In the genomic region with DNA sequence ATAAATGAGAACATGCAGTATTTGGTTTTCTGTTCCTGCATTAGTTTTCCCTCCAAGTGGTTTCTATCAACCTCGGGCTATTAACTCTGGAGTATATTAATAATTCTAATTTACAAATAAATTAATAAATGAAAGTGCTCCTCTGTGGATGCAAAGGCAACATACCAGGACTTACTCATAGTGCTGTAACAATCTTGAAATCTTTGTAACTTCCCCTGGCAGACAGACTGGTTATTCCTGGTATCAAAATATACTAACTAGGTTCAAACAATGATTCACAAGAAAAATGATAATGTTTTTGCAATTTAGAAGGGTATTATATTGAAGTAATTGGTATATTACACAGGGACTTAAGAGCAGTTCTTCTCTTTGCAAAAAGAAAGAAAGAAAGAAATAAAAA, we compare ENCODE assay signal across 21 cellular contexts.
"Had no signal": no experiment of that assay in that cellular context is flagged by ENCODE, and none has a peak within 500 bp of the region (broad histone marks: within the 10 kb centered on the region; RNA-seq: fewer than 3 reads in every experiment).

No MANE protein-coding gene starts in this region.

- H3K9me3 ChIP-seq: ascending aorta had no signal

- H3K27ac ChIP-seq: ascending aorta had no signal

- H3K36me3 Mint-ChIP-seq: activated naive CD8-positive, alpha-beta T cell treated with anti-CD3 and anti-CD28 coated beads, Interleukin-2, amount 10 ng/mL, durations not matched to agents 7 days and 5 days; natural killer cell treated with Interleukin-12 subunit alpha and Interleukin-12 subunit beta and Interleukin-15 and Interleukin-18, amount 100 ng/mL, for 72 hours had no signal

- H3K27me3 Mint-ChIP-seq: central memory CD8-positive, alpha-beta T cell had no signal

- H3K27me3 ChIP-seq: ascending aorta had no signal

- H3K27ac Mint-ChIP-seq: activated naive CD8-positive, alpha-beta T cell treated with anti-CD3 and anti-CD28 coated beads, Interleukin-2, amount 10 ng/mL, durations not matched to agents 7 days and 5 days; dendritic cell treated with granulocyte-macrophage colony-stimulating factor and Interleukin-4, amounts not matched to agents 40 ng/mL and 50 ng/mL, for 4 days; natural killer cell treated with Interleukin-12 subunit alpha and Interleukin-12 subunit beta and Interleukin-15 and Interleukin-18, amount 100 ng/mL, for 72 hours; type B pancreatic cell had no signal

- DNase-seq: activated CD4-positive, alpha-beta T cell treated with anti-CD3 and anti-CD28 coated beads, Interleukin-2, amount 50 U/mL, for 1 hour; activated CD8-positive, alpha-beta memory T cell treated with anti-CD3 and anti-CD28 coated beads for 24 hours; activated naive CD4-positive, alpha-beta T cell; activated naive CD8-positive, alpha-beta T cell treated with anti-CD3 and anti-CD28 coated beads, Interleukin-2, amount 10 ng/mL, durations not matched to agents 7 days and 5 days; effector memory CD4-positive, alpha-beta T cell; hypothalamus; kidney glomerular epithelial cell; left ventricle myocardium superior; posterior cingulate gyrus; retina; stimulated activated CD4-positive, alpha-beta T cell treated with anti-CD3 and anti-CD28 coated beads, Interleukin-4, amount 100 ng/mL, for 4 hours; stimulated activated CD8-positive, alpha-beta memory T cell treated with anti-CD3 and anti-CD28 coated beads, Interleukin-4, amount 100 ng/mL, for 48 hours; stimulated activated naive CD4-positive, alpha-beta T cell treated with Interleukin-2 at 50 U/mL for 16 hours; substantia nigra had no signal

- H3K4me3 Mint-ChIP-seq: activated naive CD8-positive, alpha-beta T cell treated with anti-CD3 and anti-CD28 coated beads, Interleukin-2, amount 10 ng/mL, durations not matched to agents 7 days and 5 days; central memory CD8-positive, alpha-beta T cell; dendritic cell treated with granulocyte-macrophage colony-stimulating factor and Interleukin-4, amounts not matched to agents 40 ng/mL and 50 ng/mL, for 4 days; natural killer cell treated with Interleukin-12 subunit alpha and Interleukin-12 subunit beta and Interleukin-15 and Interleukin-18, amount 100 ng/mL, for 72 hours; type B pancreatic cell had no signal

- H3K4me1 Mint-ChIP-seq: activated naive CD8-positive, alpha-beta T cell treated with anti-CD3 and anti-CD28 coated beads, Interleukin-2, amount 10 ng/mL, durations not matched to agents 7 days and 5 days; central memory CD8-positive, alpha-beta T cell had no signal

- H3K4me1 ChIP-seq: ascending aorta had no signal

- ATAC-seq: activated CD4-positive, CD25-positive, alpha-beta regulatory T cell treated with anti-CD3 and anti-CD28 coated beads, Interleukin-2, amount 50 U/mL, for 24 hours; left ventricle myocardium superior; natural killer cell treated with Interleukin-12 subunit alpha and Interleukin-12 subunit beta and Interleukin-15 and Interleukin-18, amount 100 ng/mL, for 72 hours had no signal

- H3K9me3 Mint-ChIP-seq: activated naive CD8-positive, alpha-beta T cell treated with anti-CD3 and anti-CD28 coated beads, Interleukin-2, amount 10 ng/mL, durations not matched to agents 7 days and 5 days; central memory CD8-positive, alpha-beta T cell; dendritic cell treated with granulocyte-macrophage colony-stimulating factor and Interleukin-4, amounts not matched to agents 40 ng/mL and 50 ng/mL, for 4 days; natural killer cell treated with Interleukin-12 subunit alpha and Interleukin-12 subunit beta and Interleukin-15 and Interleukin-18, amount 100 ng/mL, for 72 hours had no signal

- H3K36me3 ChIP-seq: ascending aorta had no signal

- H3K4me3 ChIP-seq: ascending aorta, skin epidermis had no signal
